Comparison of ENCODE assay signal across 8 cellular contexts in the genomic region with DNA sequence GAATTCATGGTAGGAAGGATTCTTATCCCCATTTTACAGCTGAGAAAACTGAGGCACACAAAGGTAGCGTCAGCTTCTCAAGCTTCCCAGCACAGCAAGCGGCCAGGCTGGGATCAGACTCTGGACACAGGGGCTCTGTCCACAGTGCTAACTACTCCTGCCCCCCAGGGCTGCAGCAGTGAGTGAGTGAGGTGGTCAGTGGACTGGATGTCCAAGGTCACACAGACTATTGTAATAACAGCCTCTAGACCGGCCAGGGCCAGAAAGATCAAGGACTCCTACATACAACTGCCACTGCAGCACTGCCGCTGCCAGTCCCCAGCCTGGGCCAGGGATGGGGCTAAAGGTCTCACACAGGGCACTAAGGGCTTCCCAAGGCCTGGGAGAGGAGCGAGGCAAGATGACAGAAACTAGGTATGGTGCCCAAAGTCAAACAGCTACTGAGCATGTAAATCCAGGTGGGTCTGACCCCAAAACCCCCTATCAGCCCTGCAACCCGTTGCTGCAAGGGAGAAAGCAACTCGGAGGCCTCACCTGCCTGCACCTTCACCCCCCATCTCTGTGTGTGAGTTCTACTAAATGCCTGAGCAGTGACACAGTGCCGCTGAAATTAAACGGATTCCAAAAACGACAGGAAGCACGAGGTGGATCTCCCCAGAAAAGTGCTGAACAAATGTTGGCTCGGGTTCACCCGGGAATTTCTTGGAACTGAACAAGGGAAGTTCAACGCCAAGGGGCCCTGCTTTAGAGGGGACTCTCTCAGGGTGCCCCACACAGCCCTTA.
DNase-seq lines count a peak whose midpoint lies in the region; ATAC-seq and TF ChIP-seq lines count a peak whose summit lies in the region.

No MANE protein-coding gene starts in this region.

- peaks cover 56% of the 10 kb centered on the region for H4K20me1 ChIP-seq in smooth muscle cell (ENCODE audit: low read depth)

- H3K27me3 ChIP-seq in A673 (replicated peaks; ENCODE audit: insufficient read depth, low read depth, low read length, poor library complexity) (no peaks in the 10 kb centered on the region), smooth muscle cell (ENCODE audit: low read depth) (no peaks in the 10 kb centered on the region)

- H3K4me1 ChIP-seq in A673 (ENCODE audit: insufficient read depth, low read length, poor library complexity, severe bottlenecking) (peaks cover 23% of the 10 kb centered on the region), smooth muscle cell (ENCODE audit: low read depth) (peaks cover 7% of the 10 kb centered on the region)

- H3K4me2 ChIP-seq in smooth muscle cell = no peak overlapping the region

- H3K27ac ChIP-seq in A673 (ENCODE audit: low read depth, low read length, poor library complexity, severe bottlenecking) (peak overlapping the region; percentile 84), smooth muscle cell (ENCODE audit: low read depth) (no peak overlapping the region)

- H3K79me2 ChIP-seq in smooth muscle cell (ENCODE audit: low read depth) = peaks cover 22% of the 10 kb centered on the region

- no TSS peak for BruUV-seq in A673 (replicated peaks; lab: Mats Ljungman, UMichigan)

- H3K4me3 ChIP-seq in A673 (ENCODE audit: low read depth, low read length, poor library complexity, severe bottlenecking) (peak overlapping the region; percentile 84), choroid plexus epithelial cell (ENCODE audit: low read depth, low read length) (peak overlapping the region; percentile 61), smooth muscle cell (no peak overlapping the region)

- DNase-seq in A673 (ENCODE audit: low spot score) = peak; percentile 49
- DNase-seq in HT-29 (ENCODE audit: low spot score) = peak; percentile 26
- DNase-seq in choroid plexus epithelial cell (ENCODE audit: low read depth) = peak; percentile 46
- DNase-seq in myocyte (ENCODE audit: low read depth) = peak; percentile 32
- DNase-seq in stimulated activated naive CD4-positive, alpha-beta T cell treated with Interleukin-2 at 50 U/mL for 16 hours (lab: John Stamatoyannopoulos, UW) = no peak
- DNase-seq in stimulated activated CD4-positive, alpha-beta T cell treated with anti-CD3 and anti-CD28 coated beads, Interleukin-4, amount 100 ng/mL, for 24 hours = no peak
- DNase-seq in smooth muscle cell (lab: John Stamatoyannopoulos, UW; ENCODE audit: unreplicated experiment) = no peak

- TF ChIP-seq CTCF in A673 (conservative IDR thresholded peaks at IDR 0.05; ENCODE audit: low read depth, low read length) = no peak
- TF ChIP-seq CTCF in choroid plexus epithelial cell (conservative IDR thresholded peaks at IDR 0.05; ENCODE audit: low read depth, low read length) = no peak
- no peak for TF ChIP-seq CTCF in smooth muscle cell (IDR thresholded peaks at IDR 0.05; ENCODE audit: borderline replicate concordance, insufficient read depth, poor library complexity, severe bottlenecking)

- intact Hi-C loops in A673 (cut with micrococcal nuclease; ENCODE audit: unreplicated experiment) = no loop called here

- no peaks in the 10 kb centered on the region for H3K36me3 ChIP-seq in A673 (ENCODE audit: insufficient read depth, low read length, poor library complexity, severe bottlenecking)
- H3K36me3 ChIP-seq in smooth muscle cell (ENCODE audit: low read depth) = no peaks in the 10 kb centered on the region

- ATAC-seq in HG03442 (IDR thresholded peaks at IDR 0.05; ENCODE audit: unreplicated experiment) = no peak

- H3F3A ChIP-seq in smooth muscle cell (ENCODE audit: low read depth) = peaks cover 5% of the 10 kb centered on the region

- CTCF ChIA-PET in A673 (lab: Charles Lee) = no interaction called here

- H3K9me3 ChIP-seq in A673 (ENCODE audit: low read depth, low read length, poor library complexity, severe bottlenecking) = no peaks in the 10 kb centered on the region
- no peaks in the 10 kb centered on the region for H3K9me3 ChIP-seq in smooth muscle cell (replicated peaks; ENCODE audit: low read depth)

- no peak overlapping the region for H3K9ac ChIP-seq in smooth muscle cell (ENCODE audit: low read depth)

- no peak overlapping the region for H2AFZ ChIP-seq in smooth muscle cell (ENCODE audit: low read depth)

- 78% methylated on average over 14 of the region's 14 CpGs for WGBS in smooth muscle cell (ENCODE audit: low lambda C conversion rate)

- POLR2A ChIA-PET in A673 (lab: Charles Lee; ENCODE audit: low non-redundant PET) = no interaction called here

Comparison
In these comparisons a context has a peak if more than half of its experiments do, and no peak if none do; other contexts are left out.
1. DNase-seq: peak in A673 (single experiment), HT-29 (single experiment), choroid plexus epithelial cell (single experiment) and myocyte (single experiment); none in stimulated activated naive CD4-positive, alpha-beta T cell treated with Interleukin-2 at 50 U/mL for 16 hours (single experiment), stimulated activated CD4-positive, alpha-beta T cell treated with anti-CD3 and anti-CD28 coated beads, Interleukin-4, amount 100 ng/mL, for 24 hours (single experiment) and smooth muscle cell (single experiment).